In genomic region chr12:132465269-132466190, GRCh38 we compare ENCODE assay signal across 17 cellular contexts. TPM values are rescaled to one million over a fixed set of nuclear protein-coding genes. Genes with fewer than 3 reads are reported as not detected.
DNase-seq lines count a peak whose midpoint lies in the region; ATAC-seq and TF ChIP-seq lines count a peak whose summit lies in the region.
"Had no signal": no experiment of that assay in that cellular context is flagged by ENCODE, and none has a peak within 500 bp of the region (broad histone marks: within the 10 kb centered on the region; RNA-seq: fewer than 3 reads in every experiment).

No MANE protein-coding gene starts in this region.

- no peak overlapping the region for H3K27ac Mint-ChIP-seq in T-helper 17 cell
- peak overlapping the region; percentile 64 for H3K27ac Mint-ChIP-seq in nephron progenitor cell
- H3K27ac Mint-ChIP-seq: activated CD4-positive, alpha-beta memory T cell treated with anti-CD3 and anti-CD28 coated beads for 36 hours; stimulated activated naive CD8-positive, alpha-beta T cell treated with anti-CD3 and anti-CD28 coated beads, Interleukin-15, Interleukin-2, amounts not matched to agents 100 ng/mL and 50 ng/mL, for 24 hours had no signal

- H3K9me3 ChIP-seq in T-helper 17 cell (ENCODE audit: control insufficient read depth, low read length, poor library complexity, severe bottlenecking) = no peaks in the 10 kb centered on the region

- H3K36me3 Mint-ChIP-seq in T-helper 17 cell (ENCODE audit: low read depth) = no peaks in the 10 kb centered on the region
- H3K36me3 Mint-ChIP-seq in nephron progenitor cell (ENCODE audit: low read depth) = no peaks in the 10 kb centered on the region
- H3K36me3 Mint-ChIP-seq: activated CD4-positive, alpha-beta memory T cell treated with anti-CD3 and anti-CD28 coated beads for 36 hours; CD8-positive, alpha-beta memory T cell had no signal

- no peaks in the 10 kb centered on the region for H3K27me3 Mint-ChIP-seq in T-helper 17 cell
- H3K27me3 Mint-ChIP-seq in nephron progenitor cell (ENCODE audit: low read depth, poor library complexity) = peaks cover 47% of the 10 kb centered on the region
- H3K27me3 Mint-ChIP-seq: stimulated activated naive CD8-positive, alpha-beta T cell treated with anti-CD3 and anti-CD28 coated beads, Interleukin-15, Interleukin-2, amounts not matched to agents 100 ng/mL and 50 ng/mL, for 24 hours had no signal

- ATAC-seq in T-helper 17 cell (no peak), HG03108 (IDR thresholded peaks at IDR 0.05; ENCODE audit: unreplicated experiment) (no peak), HG03432 (IDR thresholded peaks at IDR 0.05; ENCODE audit: unreplicated experiment) (no peak), HG02610 (IDR thresholded peaks at IDR 0.05; ENCODE audit: unreplicated experiment) (no peak)

- in situ Hi-C loops in KBM-7 (cut with MboI; ENCODE audit: low pct_unique_long_range_greater_than_20kb, low sequenced_read_pairs) = no loop called here

- H3K4me3 Mint-ChIP-seq in T-helper 17 cell (peak overlapping the region; percentile 13), nephron progenitor cell (peak overlapping the region; percentile 69)
- H3K4me3 Mint-ChIP-seq: activated CD4-positive, alpha-beta memory T cell treated with anti-CD3 and anti-CD28 coated beads for 36 hours; CD8-positive, alpha-beta memory T cell; stimulated activated naive CD8-positive, alpha-beta T cell treated with anti-CD3 and anti-CD28 coated beads, Interleukin-15, Interleukin-2, amounts not matched to agents 100 ng/mL and 50 ng/mL, for 24 hours had no signal

- H3K4me1 Mint-ChIP-seq in T-helper 17 cell (peaks cover 9% of the 10 kb centered on the region), nephron progenitor cell (peaks cover 10% of the 10 kb centered on the region)

- no peak for TF ChIP-seq CTCF in nephron progenitor cell (IDR thresholded peaks at IDR 0.05)

- peak; percentile 43 for DNase-seq in DMS153 (lab: John Stamatoyannopoulos, UW)
- no peak for DNase-seq in DMS153 treated with DMSO at 0.1 percent for 48 hours (lab: John Stamatoyannopoulos, UW; ENCODE audit: unreplicated experiment)
- peak; percentile 53 for DNase-seq in KBM-7
- DNase-seq in T-helper 17 cell = no peak
- DNase-seq in nephron progenitor cell = peak; percentile 49
- DNase-seq: activated CD4-positive, alpha-beta memory T cell treated with anti-CD3 and anti-CD28 coated beads for 36 hours; brain microvascular endothelial cell; CD8-positive, alpha-beta memory T cell; effector CD8-positive, alpha-beta T cell; H7; mesendoderm; NCI-H510A; RPMI8226 had no signal

- H3K9me3 Mint-ChIP-seq in nephron progenitor cell = peaks cover 3% of the 10 kb centered on the region
- H3K9me3 Mint-ChIP-seq: stimulated activated naive CD8-positive, alpha-beta T cell treated with anti-CD3 and anti-CD28 coated beads, Interleukin-15, Interleukin-2, amounts not matched to agents 100 ng/mL and 50 ng/mL, for 24 hours had no signal

RNA-seq across cellular contexts. Expression of gene FBRSL1, which starts 24.4 kb away (rescaled TPM):
- 10 to 100 TPM; 79.3 to 86.3 TPM for total RNA-seq in T-helper 17 cell

Comparison
In these comparisons a context has a peak if more than half of its experiments do, and no peak if none do; other contexts are left out.
1. DNase-seq: peak in DMS153 (single experiment), KBM-7 (single experiment) and nephron progenitor cell (single experiment); none in DMS153 treated with DMSO at 0.1 percent for 48 hours (single experiment) and T-helper 17 cell (0 of 3).